Comparison of ENCODE assay signal across 1 cellular context in genomic region chr10:76025124-76025477, GRCh38.
TF ChIP-seq lines count a peak whose summit lies in the region.

No MANE protein-coding gene starts in this region.

TF ChIP-seq in HepG2, 621 proteins besides CTCF, POLR2A, EP300 and RAD21 (continued from another document and continues in another):
- TF ChIP-seq REST (IDR thresholded peaks at IDR 0.05; ENCODE audit: borderline replicate concordance in 1 of 2, low read depth in 1 of 2, low read length in 2 of 2) = no peak
- peak; percentile 24; the same call in 1 of the 2 replicates for TF ChIP-seq ZNF558 (CRISPR knock-in tag; IDR thresholded peaks at IDR 0.05; ENCODE audit: borderline replicate concordance)
- TF ChIP-seq RBFOX2 (IDR thresholded peaks at IDR 0.05; ENCODE audit: low read depth, low read length) = peak; percentile 56; the same call in 1 of the 2 replicates
- TF ChIP-seq HNF1B (CRISPR knock-in tag; IDR thresholded peaks at IDR 0.05) = peak; percentile 11; the same call in 1 of the 2 replicates
- TF ChIP-seq RFX5 (IDR thresholded peaks at IDR 0.05; ENCODE audit: low read depth, low read length) = no peak
- TF ChIP-seq ZNF274 (CRISPR knock-in tag; IDR thresholded peaks at IDR 0.05) = no peak
- no peak for TF ChIP-seq SP4 (CRISPR knock-in tag; IDR thresholded peaks at IDR 0.05)
- TF ChIP-seq RARG (CRISPR knock-in tag; IDR thresholded peaks at IDR 0.05; ENCODE audit: low read depth) = no peak
- no peak for TF ChIP-seq TEAD2 (CRISPR knock-in tag; IDR thresholded peaks at IDR 0.05)
- no peak for TF ChIP-seq HCFC1 (IDR thresholded peaks at IDR 0.05; ENCODE audit: low read depth, low read length)
- no peak for TF ChIP-seq KDM1A (CRISPR knock-in tag; IDR thresholded peaks at IDR 0.05)
- no peak for TF ChIP-seq PLSCR1 (CRISPR knock-in tag; IDR thresholded peaks at IDR 0.05; ENCODE audit: borderline replicate concordance)
- no peak for TF ChIP-seq HIC2 (CRISPR knock-in tag; IDR thresholded peaks at IDR 0.05; ENCODE audit: low read depth)
- no peak for TF ChIP-seq ZBTB40 (IDR thresholded peaks at IDR 0.05)
- no peak for TF ChIP-seq ZBTB40 (CRISPR knock-in tag; IDR thresholded peaks at IDR 0.05)
- peak; percentile 41; the same call in 1 of the 2 replicates for TF ChIP-seq ZNF761 (CRISPR knock-in tag; conservative IDR thresholded peaks at IDR 0.05)
- no peak for TF ChIP-seq TCF7 (IDR thresholded peaks at IDR 0.05; ENCODE audit: low read depth)
- TF ChIP-seq MAFG (CRISPR knock-in tag; IDR thresholded peaks at IDR 0.05) = no peak
- TF ChIP-seq RBM22 (optimal IDR thresholded peaks at IDR 0.05; ENCODE audit: low read length) = no peak
- TF ChIP-seq AHDC1 (CRISPR knock-in tag; IDR thresholded peaks at IDR 0.05; ENCODE audit: borderline replicate concordance) = no peak
- no peak for TF ChIP-seq SOX6 (IDR thresholded peaks at IDR 0.05)
- TF ChIP-seq SOX6 (CRISPR knock-in tag; IDR thresholded peaks at IDR 0.05) = peak; percentile 10; the same call in 1 of the 2 replicates
- TF ChIP-seq EEA1 (CRISPR knock-in tag; IDR thresholded peaks at IDR 0.05; ENCODE audit: borderline replicate concordance) = no peak
- TF ChIP-seq TCF12 (IDR thresholded peaks at IDR 0.05) = no peak
- TF ChIP-seq TCF12 (CRISPR knock-in tag; IDR thresholded peaks at IDR 0.05) = no peak
- TF ChIP-seq ZMAT3 (CRISPR knock-in tag; conservative IDR thresholded peaks at IDR 0.05) = no peak
- peak; percentile 64; the same call in 1 of the 2 replicates for TF ChIP-seq ZSCAN5A (CRISPR knock-in tag; IDR thresholded peaks at IDR 0.05; ENCODE audit: borderline replicate concordance)
- TF ChIP-seq ZNF207 (IDR thresholded peaks at IDR 0.05; ENCODE audit: borderline replicate concordance) = no peak
- TF ChIP-seq ZNF510 (CRISPR knock-in tag; IDR thresholded peaks at IDR 0.05; ENCODE audit: low read depth) = 0 out of 2 replicates have a peak, but pooled peaks have one; percentile 29
- TF ChIP-seq RBM39 (IDR thresholded peaks at IDR 0.05; ENCODE audit: low read depth, low read length, poor library complexity, severe bottlenecking) = no peak
- no peak for TF ChIP-seq ZNF335 (CRISPR knock-in tag; IDR thresholded peaks at IDR 0.05)
